Comparison of ENCODE assay signal across 1 cellular context in genomic region chr6:34888874-34889555, GRCh38.
TF ChIP-seq lines count a peak whose summit lies in the region.

TSS of gene ANKS1A (plus strand) at chr6:34889255. CDS start at chr6:34889403, 148 bp downstream.

TF ChIP-seq in HepG2, 621 proteins besides CTCF, POLR2A, EP300 and RAD21 (continued from another document and continues in another):
- TF ChIP-seq AFF4 (CRISPR knock-in tag; IDR thresholded peaks at IDR 0.05), result no peak
- TF ChIP-seq ZNF782 (CRISPR knock-in tag; IDR thresholded peaks at IDR 0.05; ENCODE audit: borderline replicate concordance), result no peak; the same call in 1 of the 2 replicates
- TF ChIP-seq RNF2 (conservative IDR thresholded peaks at IDR 0.05; ENCODE audit: low read depth), result no peak
- peak; percentile 92 for TF ChIP-seq ATF1 (CRISPR knock-in tag; IDR thresholded peaks at IDR 0.05)
- TF ChIP-seq GLI4 (CRISPR knock-in tag; IDR thresholded peaks at IDR 0.05; ENCODE audit: borderline replicate concordance), result no peak
- TF ChIP-seq ZNF576 (CRISPR knock-in tag; IDR thresholded peaks at IDR 0.05), result 0 out of 2 replicates have a peak, but pooled peaks have one; percentile 23
- no peak for TF ChIP-seq FOXO4 (CRISPR knock-in tag; conservative IDR thresholded peaks at IDR 0.05)
- no peak for TF ChIP-seq ZNF704 (CRISPR knock-in tag; IDR thresholded peaks at IDR 0.05; ENCODE audit: borderline replicate concordance)
- no peak for TF ChIP-seq ZNF33A (CRISPR knock-in tag; IDR thresholded peaks at IDR 0.05; ENCODE audit: borderline replicate concordance)
- no peak for TF ChIP-seq SMAD9 (CRISPR knock-in tag; IDR thresholded peaks at IDR 0.05)
- TF ChIP-seq NCOR1 (IDR thresholded peaks at IDR 0.05; ENCODE audit: borderline replicate concordance, low read length), result peak; percentile 28; the same call in 1 of the 2 replicates
- TF ChIP-seq ZNF317 (CRISPR knock-in tag; IDR thresholded peaks at IDR 0.05), result peak; percentile 54; the same call in 1 of the 2 replicates
- 0 out of 2 replicates have a peak, but pooled peaks have one; percentile 33 for TF ChIP-seq ZNF678 (CRISPR knock-in tag; IDR thresholded peaks at IDR 0.05)
- no peak for TF ChIP-seq ELF4 (CRISPR knock-in tag; IDR thresholded peaks at IDR 0.05; ENCODE audit: borderline replicate concordance)
- TF ChIP-seq KDM3A (CRISPR knock-in tag; IDR thresholded peaks at IDR 0.05; ENCODE audit: low read depth), result no peak; the same call in 1 of the 2 replicates
- no peak for TF ChIP-seq GPBP1L1 (CRISPR knock-in tag; IDR thresholded peaks at IDR 0.05)
- TF ChIP-seq CREB3 (CRISPR knock-in tag; IDR thresholded peaks at IDR 0.05), result 0 out of 2 replicates have a peak, but pooled peaks have one; percentile 5
- TF ChIP-seq ZNF883 (CRISPR knock-in tag; IDR thresholded peaks at IDR 0.05; ENCODE audit: not compliant biosample characterization), result no peak
- TF ChIP-seq ZFP37 (CRISPR knock-in tag; IDR thresholded peaks at IDR 0.05; ENCODE audit: borderline replicate concordance), result no peak
- TF ChIP-seq NR0B2 (CRISPR knock-in tag; IDR thresholded peaks at IDR 0.05), result no peak
- no peak for TF ChIP-seq POLR2AphosphoS2 (IDR thresholded peaks at IDR 0.05; ENCODE audit: low read depth, low read length)
- TF ChIP-seq SIX4 (CRISPR knock-in tag; IDR thresholded peaks at IDR 0.05), result no peak
- TF ChIP-seq AGO1 (IDR thresholded peaks at IDR 0.05; ENCODE audit: low read depth, low read length, poor library complexity, severe bottlenecking), result no peak
- no peak for TF ChIP-seq KDM1A (CRISPR knock-in tag; IDR thresholded peaks at IDR 0.05)
- TF ChIP-seq ZFY (CRISPR knock-in tag; IDR thresholded peaks at IDR 0.05), result peak; percentile 62
- no peak for TF ChIP-seq MTERF4 (CRISPR knock-in tag; IDR thresholded peaks at IDR 0.05)
- TF ChIP-seq ZNF230 (CRISPR knock-in tag; IDR thresholded peaks at IDR 0.05), result no peak; the same call in none of the 2 replicates
- TF ChIP-seq NR2F6 (IDR thresholded peaks at IDR 0.05), result no peak
- no peak for TF ChIP-seq NR2F6 (CRISPR knock-in tag; IDR thresholded peaks at IDR 0.05)
- TF ChIP-seq ONECUT2 (CRISPR knock-in tag; IDR thresholded peaks at IDR 0.05), result no peak
- no peak; the same call in 1 of the 2 replicates for TF ChIP-seq ATF6 (CRISPR knock-in tag; conservative IDR thresholded peaks at IDR 0.05)
- TF ChIP-seq KLF11 (CRISPR knock-in tag; IDR thresholded peaks at IDR 0.05), result no peak
- TF ChIP-seq ZNF121 (CRISPR knock-in tag; IDR thresholded peaks at IDR 0.05), result no peak
- TF ChIP-seq ZNF263 (CRISPR knock-in tag; IDR thresholded peaks at IDR 0.05), result no peak
- no peak for TF ChIP-seq ZNF570 (CRISPR knock-in tag; IDR thresholded peaks at IDR 0.05; ENCODE audit: borderline replicate concordance)
- peak; percentile 88; the same call in 1 of the 2 replicates for TF ChIP-seq ZNF788 (CRISPR knock-in tag; IDR thresholded peaks at IDR 0.05; ENCODE audit: borderline replicate concordance)
- TF ChIP-seq GTF3A (CRISPR knock-in tag; conservative IDR thresholded peaks at IDR 0.05), result peak; percentile 15; the same call in 1 of the 2 replicates
- no peak for TF ChIP-seq THYN1 (CRISPR knock-in tag; IDR thresholded peaks at IDR 0.05; ENCODE audit: borderline replicate concordance, low read depth)
- no peak for TF ChIP-seq SMARCE1 (IDR thresholded peaks at IDR 0.05; ENCODE audit: borderline replicate concordance)
- no peak; the same call in 1 of the 2 replicates for TF ChIP-seq BRF2 (CRISPR knock-in tag; IDR thresholded peaks at IDR 0.05)
- TF ChIP-seq SMARCC2 (IDR thresholded peaks at IDR 0.05), result no peak
- no peak for TF ChIP-seq ZNF512B (CRISPR knock-in tag; IDR thresholded peaks at IDR 0.05; ENCODE audit: borderline replicate concordance)
- TF ChIP-seq DNMT1 (CRISPR knock-in tag; IDR thresholded peaks at IDR 0.05), result no peak; the same call in 1 of the 2 replicates
- no peak for TF ChIP-seq FOXA3 (CRISPR knock-in tag; IDR thresholded peaks at IDR 0.05)
- TF ChIP-seq SETDB1 (CRISPR knock-in tag; IDR thresholded peaks at IDR 0.05; ENCODE audit: borderline replicate concordance), result no peak
- peak; percentile 86 for TF ChIP-seq GABPA (IDR thresholded peaks at IDR 0.05; ENCODE audit: low read depth, low read length)
- peak; percentile 92 for TF ChIP-seq GABPA (CRISPR knock-in tag; IDR thresholded peaks at IDR 0.05; ENCODE audit: low read depth)
- no peak for TF ChIP-seq TCF7L2 (IDR thresholded peaks at IDR 0.05; ENCODE audit: low read depth, low read length)
- no peak for TF ChIP-seq TCF12 (IDR thresholded peaks at IDR 0.05)
- TF ChIP-seq TCF12 (CRISPR knock-in tag; IDR thresholded peaks at IDR 0.05), result no peak
